12 cellular contexts compared by ENCODE assay signal in genomic region chr3:155861476-155862183, GRCh38. TPM values are rescaled to one million over a fixed set of nuclear protein-coding genes. Genes with fewer than 3 reads are reported as not detected.
A peak's percentile ranks its signal among the peaks of the same experiment; 100 is the strongest.
DNase-seq lines count a peak whose midpoint lies in the region; ATAC-seq, FAIRE-seq and TF ChIP-seq lines count a peak whose summit lies in the region.
"Had no signal": no experiment of that assay in that cellular context is flagged by ENCODE, and none has a peak within 500 bp of the region (broad histone marks: within the 10 kb centered on the region; RNA-seq: fewer than 3 reads in every experiment).

No MANE protein-coding gene starts in this region.

- H3K9me3 ChIP-seq in CD8-positive, alpha-beta memory T cell (ENCODE audit: low read length) = no peaks in the 10 kb centered on the region
- H3K9me3 ChIP-seq in GM12878 (replicated peaks; ENCODE audit: control insufficient read depth, insufficient read depth, low read length) = no peaks in the 10 kb centered on the region
- no peaks in the 10 kb centered on the region for H3K9me3 ChIP-seq in CD4-positive, alpha-beta T cell (ENCODE audit: control insufficient read depth, low read length)
- H3K9me3 ChIP-seq in sigmoid colon = no peaks in the 10 kb centered on the region
- H3K9me3 ChIP-seq: neutrophil had no signal

- no TSS peak for BruUV-seq in GM12878 (replicated peaks; lab: Mats Ljungman, UMichigan)

- WGBS in GM12878 (ENCODE audit: insufficient coverage, insufficient replicate concordance, low lambda C conversion rate, missing lambda C conversion rate) = 48% methylated on average over 2 of the region's 2 CpGs
- 88 to 89% methylated on average over 2 of the region's 2 CpGs for WGBS in sigmoid colon, 2 donors

- peak overlapping the region in 2 of 7 donors; percentile 42 to 71 for H3K4me3 Mint-ChIP-seq in CD8-positive, alpha-beta memory T cell
- H3K4me3 Mint-ChIP-seq in GM23338 = no peak overlapping the region
- no peak overlapping the region for H3K4me3 Mint-ChIP-seq in CD4-positive, alpha-beta T cell

- no peak for DNase-seq in CD8-positive, alpha-beta memory T cell
- DNase-seq in GM23338 (ENCODE audit: low spot score) (no peak), GM12878 (ENCODE audit: low read depth, low spot score) (no peak), sigmoid colon (no peak), cerebellar cortex (ENCODE audit: low spot score) (no peak)
- no peak for DNase-seq in CD4-positive, alpha-beta T cell
- DNase-seq: NCI-H2107 had no signal

- ATAC-seq in GM23338 = no peak
- no peak for ATAC-seq in SK-N-SH treated with all-trans-retinoic acid at 6 μM for 48 hours
- ATAC-seq in GM12878 = no peak
- ATAC-seq in CD4-positive, alpha-beta T cell (ENCODE audit: poor library complexity) = no peak
- no peak for ATAC-seq in HG03460 (IDR thresholded peaks at IDR 0.05; ENCODE audit: unreplicated experiment)

- H3K4me2 ChIP-seq in GM23338 (no peak overlapping the region), GM12878 (ENCODE audit: control insufficient read depth, insufficient read depth) (no peak overlapping the region)

- no peaks in the 10 kb centered on the region for H3F3A ChIP-seq in GM23338 (replicated peaks; ENCODE audit: low read depth)

- FAIRE-seq in GM12878 (lab: Jason Lieb, UNC) = no peak
- FAIRE-seq: HTR-8/SVneo had no signal

- H3K9me3 Mint-ChIP-seq in CD8-positive, alpha-beta memory T cell = no peaks in the 10 kb centered on the region
- no peaks in the 10 kb centered on the region; the same call in 2 of the 3 replicates for H3K9me3 Mint-ChIP-seq in GM23338
- no peaks in the 10 kb centered on the region for H3K9me3 Mint-ChIP-seq in CD4-positive, alpha-beta T cell
- H3K9me3 Mint-ChIP-seq: immature natural killer cell had no signal

- RAD21 ChIA-PET in GM12878 (lab: Charles Lee; ENCODE audit: unreplicated experiment) = interaction anchor here (1.2 to 2.6 kb wide), 2 partner anchors 8 to 56 kb away, joined by 4 to 10 read pairs; partner anchors contain the start of gene C3orf33

- peaks cover 0 to 1% of the 10 kb centered on the region in 2 donors for H3K27me3 Mint-ChIP-seq in CD8-positive, alpha-beta memory T cell
- peaks cover 2% of the 10 kb centered on the region for H3K27me3 Mint-ChIP-seq in GM23338 (ENCODE audit: insufficient read depth, low read depth, poor library complexity)
- H3K27me3 Mint-ChIP-seq in CD4-positive, alpha-beta T cell = no peaks in the 10 kb centered on the region

- no peak overlapping the region for H3K4me3 ChIP-seq in CD8-positive, alpha-beta memory T cell (ENCODE audit: low read length)
- no peak overlapping the region for H3K4me3 ChIP-seq in GM23338
- no peak overlapping the region for H3K4me3 ChIP-seq in GM12878
- no peak overlapping the region for H3K4me3 ChIP-seq in sigmoid colon

- in situ Hi-C loops in GM12878 (cut with MboI) = no loop called here

- no peaks in the 10 kb centered on the region for H3K79me2 ChIP-seq in GM23338 (replicated peaks; ENCODE audit: insufficient read depth)
- no peaks in the 10 kb centered on the region for H3K79me2 ChIP-seq in GM12878 (ENCODE audit: control insufficient read depth, insufficient read depth, low read length)

- H3K27ac Mint-ChIP-seq in CD8-positive, alpha-beta memory T cell = peak overlapping the region; percentile 86 to 96 (median 91)
- H3K27ac Mint-ChIP-seq in GM23338 = no peak overlapping the region
- H3K27ac Mint-ChIP-seq in CD4-positive, alpha-beta T cell = no peak overlapping the region

- no peak for TF ChIP-seq POLR2A in GM12878 (IDR thresholded peaks at IDR 0.05; ENCODE audit: low read depth, low read length)
- no peak for TF ChIP-seq POLR2A in sigmoid colon (IDR thresholded peaks at IDR 0.05)

- peaks cover 13 to 27% (median 25%) of the 10 kb centered on the region in 3 donors for H3K4me1 Mint-ChIP-seq in CD8-positive, alpha-beta memory T cell
- H3K4me1 Mint-ChIP-seq in GM23338 = no peaks in the 10 kb centered on the region
- H3K4me1 Mint-ChIP-seq in CD4-positive, alpha-beta T cell (ENCODE audit: low read depth) = no peaks in the 10 kb centered on the region

- TF ChIP-seq EP300 in GM12878 (IDR thresholded peaks at IDR 0.05; ENCODE audit: borderline replicate concordance in 1 of 2, control insufficient read depth in 1 of 2, low read depth in 2 of 2, low read length in 2 of 2) (no peak), sigmoid colon (IDR thresholded peaks at IDR 0.05) (no peak)

- CTCF ChIA-PET in CD8-positive, alpha-beta memory T cell (lab: Charles Lee) = interaction anchor here (1.2 to 2.3 kb wide), 3 partner anchors 8 to 56 kb away, joined by 3 to 13 read pairs (median 6); partner anchors contain the start of gene C3orf33
- CTCF ChIA-PET in GM12878 (lab: Yijun Ruan, JAX) = interaction anchor here (0.6 to 5.2 kb wide), 4 partner anchors 8 to 63 kb away, joined by 3 to 70 read pairs (median 5); partner anchors contain the start of gene C3orf33
- CTCF ChIA-PET in CD4-positive, alpha-beta T cell (lab: Charles Lee) = interaction anchor here (1.2 to 3.9 kb wide), 2 partner anchors 18 to 56 kb away, joined by 3 to 21 read pairs; partner anchors contain the start of gene C3orf33

- intact Hi-C loops in GM12878 (cut with micrococcal nuclease; ENCODE audit: unreplicated experiment) = loop anchor here (5.0 kb wide), 1 partner anchor 509 kb away; no protein-coding TSS in a partner anchor
- intact Hi-C loops in CD4-positive, alpha-beta T cell (cut with DNase I, micrococcal nuclease) = loop anchor here in 1 of 2 experiments (5.0 to 10.0 kb wide), 3 partner anchors 109 to 693 kb away; partner anchors contain the start of gene SSR3
- intact Hi-C loops in sigmoid colon (cut with DNase I) = no loop called here

- H3K27ac ChIP-seq in CD8-positive, alpha-beta memory T cell (ENCODE audit: low read depth, low read length) = no peak overlapping the region
- H3K27ac ChIP-seq in GM23338 (ENCODE audit: low read depth) = no peak overlapping the region
- no peak overlapping the region for H3K27ac ChIP-seq in GM12878 (ENCODE audit: control insufficient read depth, insufficient read depth)
- H3K27ac ChIP-seq in CD4-positive, alpha-beta T cell (ENCODE audit: low read depth, low read length) = no peak overlapping the region
- H3K27ac ChIP-seq in sigmoid colon = no peak overlapping the region
- H3K27ac ChIP-seq: neutrophil had no signal

- POLR2A ChIA-PET in CD8-positive, alpha-beta memory T cell (lab: Charles Lee) = interaction anchor here (0.7 to 1.7 kb wide), 4 partner anchors 8 to 1299 kb away, joined by 4 to 11 read pairs (median 8); partner anchors contain the start of genes C3orf33, GMPS and SLC33A1
- POLR2A ChIA-PET in GM12878 (lab: Charles Lee) = interaction anchor here (0.9 to 1.4 kb wide), 3 partner anchors 10 to 17 kb away, joined by 3 to 6 read pairs (median 4); no protein-coding TSS in a partner anchor
- POLR2A ChIA-PET in CD4-positive, alpha-beta T cell (lab: Charles Lee) = no interaction called here

- TF ChIP-seq CTCF in GM23338 (conservative IDR thresholded peaks at IDR 0.05; ENCODE audit: low read depth in 2 of 2) = no peak
- no peak for TF ChIP-seq CTCF in GM12878 (IDR thresholded peaks at IDR 0.05 in 2 of 3, conservative IDR thresholded peaks at IDR 0.05 in 1 of 3; ENCODE audit: control insufficient read depth in 2 of 3, extremely low read depth in 1 of 3, insufficient read depth in 1 of 3, low read depth in 3 of 3, low read length in 3 of 3)
- TF ChIP-seq CTCF in CD4-positive, alpha-beta T cell (IDR thresholded peaks at IDR 0.05) = no peak
- TF ChIP-seq CTCF in sigmoid colon (IDR thresholded peaks at IDR 0.05) = no peak

- no peaks in the 10 kb centered on the region for H3K27me3 ChIP-seq in CD8-positive, alpha-beta memory T cell (ENCODE audit: insufficient read depth, low read length, poor library complexity, severe bottlenecking)
- no peaks in the 10 kb centered on the region for H3K27me3 ChIP-seq in GM23338 (ENCODE audit: insufficient read depth)
- H3K27me3 ChIP-seq in GM12878 (replicated peaks in 1 of 2; ENCODE audit: control insufficient read depth in 2 of 2, insufficient read depth in 2 of 2, low read length in 1 of 2) = no peaks in the 10 kb centered on the region
- no peaks in the 10 kb centered on the region for H3K27me3 ChIP-seq in CD4-positive, alpha-beta T cell (ENCODE audit: control insufficient read depth, insufficient read depth, low read length)
- H3K27me3 ChIP-seq in sigmoid colon = no peaks in the 10 kb centered on the region
- H3K27me3 ChIP-seq: neutrophil had no signal

- SMC1A ChIA-PET in GM12878 (lab: Charles Lee; ENCODE audit: uncharacterized antibody, unreplicated experiment) = interaction anchor here (1.2 to 1.5 kb wide), 4 partner anchors 9 to 55 kb away, joined by 4 to 11 read pairs (median 5); no protein-coding TSS in a partner anchor

- no peaks in the 10 kb centered on the region for H3K36me3 ChIP-seq in CD8-positive, alpha-beta memory T cell (ENCODE audit: insufficient read depth, low read length)
- H3K36me3 ChIP-seq in GM23338 (ENCODE audit: insufficient read depth) = no peaks in the 10 kb centered on the region
- H3K36me3 ChIP-seq in GM12878 (ENCODE audit: control insufficient read depth in 2 of 2, insufficient read depth in 2 of 2, low read length in 1 of 2) = no peaks in the 10 kb centered on the region
- no peaks in the 10 kb centered on the region for H3K36me3 ChIP-seq in sigmoid colon
- H3K36me3 ChIP-seq: neutrophil had no signal

- H2AFZ ChIP-seq in GM23338 = peak overlapping the region; percentile 29; the same call in 1 of the 2 replicates
- 0 out of 2 replicates have a peak overlapping the region, but pooled peaks have one; percentile 8 for H2AFZ ChIP-seq in GM12878 (ENCODE audit: control insufficient read depth, low read depth, low read length)

- H4K20me1 ChIP-seq in GM23338 (replicated peaks; ENCODE audit: insufficient read depth) (no peaks in the 10 kb centered on the region), GM12878 (ENCODE audit: control insufficient read depth, insufficient read depth) (no peaks in the 10 kb centered on the region)

- H3K9me2 ChIP-seq in GM23338 (ENCODE audit: insufficient read depth) = no peaks in the 10 kb centered on the region; the same call in 1 of the 2 replicates

- no peak overlapping the region for H3K9ac ChIP-seq in GM12878 (ENCODE audit: control insufficient read depth, insufficient read depth, low read length)

- H3K4me1 ChIP-seq in CD8-positive, alpha-beta memory T cell (ENCODE audit: insufficient read depth, low read length) = peaks cover 7% of the 10 kb centered on the region
- no peaks in the 10 kb centered on the region for H3K4me1 ChIP-seq in GM23338 (ENCODE audit: insufficient read depth)
- no peaks in the 10 kb centered on the region for H3K4me1 ChIP-seq in GM12878 (ENCODE audit: control insufficient read depth, insufficient read depth, low read length)
- H3K4me1 ChIP-seq in sigmoid colon = no peaks in the 10 kb centered on the region

- no peaks in the 10 kb centered on the region for H3K36me3 Mint-ChIP-seq in CD8-positive, alpha-beta memory T cell
- H3K36me3 Mint-ChIP-seq in GM23338 (ENCODE audit: low read depth) = no peaks in the 10 kb centered on the region
- no peaks in the 10 kb centered on the region for H3K36me3 Mint-ChIP-seq in CD4-positive, alpha-beta T cell (ENCODE audit: low read depth)
- H3K36me3 Mint-ChIP-seq: immature natural killer cell had no signal

- no peak for TF ChIP-seq RAD21 in GM12878 (IDR thresholded peaks at IDR 0.05; ENCODE audit: insufficient read depth, low read depth, low read length)

RNA-seq across cellular contexts. Expression of gene SLC33A1, which starts 7.4 kb away (rescaled TPM):
- 10 to 100 TPM; 22.8 to 24.8 TPM for total RNA-seq in CD8-positive, alpha-beta memory T cell
- 19.5 TPM for polyA plus RNA-seq in CD8-positive, alpha-beta memory T cell
- 33.5 and 41.0 TPM in 2 replicates for total RNA-seq in GM23338 (2014; rRNA removed; shearing (Covaris generic))
- polyA plus RNA-seq in GM23338 (2016; fragmentation: Nextera tagmentation; extraction: Ambion mirVana) (9.9 and 12.5 TPM in 2 replicates), GM12878 (2011; rRNA removed) (24.5 and 28.9 TPM in 2 replicates), GM12878 (2014; fragmentation: Illumina TruSeq; extraction: Trizol) (15.9 and 17.4 TPM in 2 replicates), GM12878 (2014; fragmentation: Nextera tagmentation; extraction: Ambion mirVana) (1 to 10 TPM; 6.4 to 6.5 TPM), GM12878 (2014; rRNA removed) (17.0 and 18.5 TPM in 2 replicates), GM12878 (2016; fragmentation: Nextera tagmentation; extraction: Ambion mirVana) (10 to 100 TPM; 24.7 to 25.2 TPM), sigmoid colon (10 to 100 TPM in 1 of 3 donors, 1 to 10 TPM in 2; 2.8 to 11.7 (median 3.0) TPM)
- total RNA-seq in GM12878 (2013; cell fraction: nucleolus; rRNA removed) = 108 TPM in 2 replicates
- total RNA-seq in GM12878 (2014; rRNA removed) (21.2 and 24.3 TPM in 2 replicates), GM12878 (2014; rRNA removed; fragmentation: Illumina TruSeq; extraction: Trizol) (19.5 and 20.8 TPM in 2 replicates), GM12878 (2021) (16.8 and 18.8 TPM in 2 replicates), sigmoid colon (10 to 100 TPM; 14.4 to 28.2 (median 22.6) TPM)
- polyA plus RNA-seq in GM12878 (2011; ENCODE audit: low read depth) = 7.2 TPM
- 16.9 and 17.4 TPM in 2 replicates for polyA plus RNA-seq in GM12878 (2011; cell fraction: cytosol; rRNA removed)
- polyA plus RNA-seq in GM12878 (2011; cell fraction: nucleus; rRNA removed) = 31.8 and 33.0 TPM in 2 replicates
- 14.9 and 16.3 TPM in 2 replicates for polyA plus RNA-seq in GM12878 (2012)
- polyA minus RNA-seq in GM12878 (2011; rRNA and poly(A)+ RNA removed) = 28.5 and 29.6 TPM in 2 replicates
- 10.3 and 11.7 TPM in 2 replicates for polyA minus RNA-seq in GM12878 (2011; cell fraction: cytosol; rRNA and poly(A)+ RNA removed)
- polyA minus RNA-seq in GM12878 (2011; cell fraction: nucleus; rRNA and poly(A)+ RNA removed) = 29.3 and 39.7 TPM in 2 replicates
- total RNA-seq in CD4-positive, alpha-beta T cell = 10 to 100 TPM; 14.6 to 16.4 TPM

RNA-seq across cellular contexts. Expression of gene GMPS, which starts 8.8 kb away (rescaled TPM):
- 100 to 1,000 TPM; 113 to 117 TPM for total RNA-seq in CD8-positive, alpha-beta memory T cell
- polyA plus RNA-seq in CD8-positive, alpha-beta memory T cell = 63.7 TPM
- total RNA-seq in GM23338 (2014; rRNA removed; shearing (Covaris generic)) = 145 and 191 TPM in 2 replicates
- polyA plus RNA-seq in GM23338 (2016; fragmentation: Nextera tagmentation; extraction: Ambion mirVana) (61.9 and 72.0 TPM in 2 replicates), GM12878 (2011; rRNA removed) (64.6 and 92.2 TPM in 2 replicates), GM12878 (2014; fragmentation: Illumina TruSeq; extraction: Trizol) (139 and 163 TPM in 2 replicates), GM12878 (2014; fragmentation: Nextera tagmentation; extraction: Ambion mirVana) (10 to 100 TPM; 43.3 to 56.2 TPM), GM12878 (2014; rRNA removed) (46.6 and 57.5 TPM in 2 replicates), GM12878 (2016; fragmentation: Nextera tagmentation; extraction: Ambion mirVana) (100 to 1,000 TPM; 142 to 143 TPM), sigmoid colon (10 to 100 TPM; 12.7 to 25.6 (median 14.4) TPM)
- total RNA-seq in GM12878 (2013; cell fraction: nucleolus; rRNA removed) = 32.0 and 34.4 TPM in 2 replicates
- total RNA-seq in GM12878 (2014; rRNA removed) (33.2 and 45.3 TPM in 2 replicates), GM12878 (2014; rRNA removed; fragmentation: Illumina TruSeq; extraction: Trizol) (91.5 and 93.4 TPM in 2 replicates), GM12878 (2021) (108 and 113 TPM in 2 replicates), sigmoid colon (10 to 100 TPM; 22.8 to 45.7 (median 29.0) TPM)
- polyA plus RNA-seq in GM12878 (2011; ENCODE audit: low read depth) = 37.7 TPM
- polyA plus RNA-seq in GM12878 (2011; cell fraction: cytosol; rRNA removed) = 33.2 and 46.8 TPM in 2 replicates
- polyA plus RNA-seq in GM12878 (2011; cell fraction: nucleus; rRNA removed) = 22.4 and 30.7 TPM in 2 replicates
- polyA plus RNA-seq in GM12878 (2012) = 54.5 and 74.4 TPM in 2 replicates
- polyA minus RNA-seq in GM12878 (2011; rRNA and poly(A)+ RNA removed) = 47.6 and 75.3 TPM in 2 replicates
- 27.8 and 30.4 TPM in 2 replicates for polyA minus RNA-seq in GM12878 (2011; cell fraction: cytosol; rRNA and poly(A)+ RNA removed)
- 7.3 and 12.8 TPM in 2 replicates for polyA minus RNA-seq in GM12878 (2011; cell fraction: nucleus; rRNA and poly(A)+ RNA removed)
- total RNA-seq in CD4-positive, alpha-beta T cell = 10 to 100 TPM; 34.1 to 34.3 TPM

RNA-seq across cellular contexts. Expression of gene C3orf33, which starts 55.6 kb away (rescaled TPM):
- 1 to 10 TPM; 1.8 to 2.2 TPM for total RNA-seq in CD8-positive, alpha-beta memory T cell
- polyA plus RNA-seq in CD8-positive, alpha-beta memory T cell = 4.9 TPM
- total RNA-seq in GM23338 (2014; rRNA removed; shearing (Covaris generic)) = 3.5 and 7.4 TPM in 2 replicates
- 4.7 and 5.3 TPM in 2 replicates for polyA plus RNA-seq in GM23338 (2016; fragmentation: Nextera tagmentation; extraction: Ambion mirVana)
- total RNA-seq in GM12878 (2013; cell fraction: nucleolus; rRNA removed) = 0.86 and 1.0 TPM in 2 replicates
- total RNA-seq in GM12878 (2014; rRNA removed) = 0.62 and 0.87 TPM in 2 replicates
- total RNA-seq in GM12878 (2014; rRNA removed; fragmentation: Illumina TruSeq; extraction: Trizol) = 0.89 and 1.2 TPM in 2 replicates
- total RNA-seq in GM12878 (2021) = 0.59 and 0.98 TPM in 2 replicates
- 0.88 TPM for polyA plus RNA-seq in GM12878 (2011; ENCODE audit: low read depth)
- 1.1 and 1.9 TPM in 2 replicates for polyA plus RNA-seq in GM12878 (2011; rRNA removed)
- 0.60 and 1.2 TPM in 2 replicates for polyA plus RNA-seq in GM12878 (2011; cell fraction: cytosol; rRNA removed)
- polyA plus RNA-seq in GM12878 (2011; cell fraction: nucleus; rRNA removed) = 0.34 and 0.35 TPM in 2 replicates
- 0.76 and 1.2 TPM in 2 replicates for polyA plus RNA-seq in GM12878 (2012)
- 1.4 and 1.6 TPM in 2 replicates for polyA plus RNA-seq in GM12878 (2014; fragmentation: Illumina TruSeq; extraction: Trizol)
- 1 to 10 TPM in 1 of 2 experiments, under 1 TPM in 1; 0.35 to 1.7 TPM for polyA plus RNA-seq in GM12878 (2014; fragmentation: Nextera tagmentation; extraction: Ambion mirVana)
- 0.60 and 0.90 TPM in 2 replicates for polyA plus RNA-seq in GM12878 (2014; rRNA removed)
- under 1 TPM; 0.82 to 0.99 TPM for polyA plus RNA-seq in GM12878 (2016; fragmentation: Nextera tagmentation; extraction: Ambion mirVana)
- polyA minus RNA-seq in GM12878 (2011; rRNA and poly(A)+ RNA removed) = 0.21 and 0.37 TPM in 2 replicates
- polyA minus RNA-seq in GM12878 (2011; cell fraction: cytosol; rRNA and poly(A)+ RNA removed) = not detected in 2 replicates
- 0.29 TPM in 1 of 2 replicates, not detected in the other for polyA minus RNA-seq in GM12878 (2011; cell fraction: nucleus; rRNA and poly(A)+ RNA removed)
- 1 to 10 TPM; 2.4 to 2.6 TPM for total RNA-seq in CD4-positive, alpha-beta T cell
- total RNA-seq in sigmoid colon = 1 to 10 TPM; 3.6 to 8.6 (median 5.1) TPM
- 1 to 10 TPM in 2 of 3 donors, under 1 TPM in 1; 0.92 to 2.3 (median 1.2) TPM for polyA plus RNA-seq in sigmoid colon

Comparison
In these comparisons a context has a peak if more than half of its experiments do, and no peak if none do; other contexts are left out.
1. H3K27ac Mint-ChIP-seq: peak in CD8-positive, alpha-beta memory T cell (8 of 8); none in GM23338 (single experiment) and CD4-positive, alpha-beta T cell (single experiment).